In the genomic region with DNA sequence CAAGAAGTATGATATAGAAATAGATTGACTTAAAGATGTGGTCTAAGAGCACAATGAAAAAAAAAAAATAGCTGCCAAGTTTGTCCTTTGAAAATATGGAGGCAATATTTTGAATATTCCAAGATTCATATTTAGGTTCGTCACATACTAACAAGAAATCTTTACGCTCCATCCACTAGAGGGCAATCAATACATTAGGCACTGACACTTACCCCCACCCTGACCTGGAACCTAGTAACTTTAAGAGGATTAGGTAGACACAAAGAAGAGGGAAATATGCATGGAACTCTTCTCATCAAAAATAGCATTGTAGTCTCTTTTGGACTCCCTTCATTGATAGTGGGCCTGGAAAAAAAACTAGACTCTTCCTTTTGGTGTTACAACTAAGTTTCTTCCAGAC, we compare ENCODE assay signal across 9 cellular contexts.
DNase-seq lines count a peak whose midpoint lies in the region; ATAC-seq lines count a peak whose summit lies in the region.
"Had no signal": no experiment of that assay in that cellular context is flagged by ENCODE, and none has a peak within 500 bp of the region (broad histone marks: within the 10 kb centered on the region; RNA-seq: fewer than 3 reads in every experiment).

No MANE protein-coding gene starts in this region.

- ATAC-seq in HG03354 (IDR thresholded peaks at IDR 0.05; ENCODE audit: poor library complexity, severe bottlenecking, unreplicated experiment) = peak; percentile 47
- ATAC-seq in GM21723 (IDR thresholded peaks at IDR 0.05; ENCODE audit: unreplicated experiment) = no peak
- no peak for ATAC-seq in GM19328 (IDR thresholded peaks at IDR 0.05; ENCODE audit: unreplicated experiment)
- ATAC-seq in GM21825 (IDR thresholded peaks at IDR 0.05; ENCODE audit: unreplicated experiment) = no peak
- no peak for ATAC-seq in GM19324 (IDR thresholded peaks at IDR 0.05; ENCODE audit: low FRiP score, unreplicated experiment)

- DNase-seq in DMS53 treated with DMSO at 0.1 percent for 48 hours (lab: John Stamatoyannopoulos, UW; ENCODE audit: unreplicated experiment) (peak; percentile 33), RPMI8226 (peak; percentile 7), kidney tubule cell (ENCODE audit: low spot score) (peak; percentile 16)
- DNase-seq: GOT3 had no signal
